ENCODE assay signal across 8 cellular contexts in the genomic region with DNA sequence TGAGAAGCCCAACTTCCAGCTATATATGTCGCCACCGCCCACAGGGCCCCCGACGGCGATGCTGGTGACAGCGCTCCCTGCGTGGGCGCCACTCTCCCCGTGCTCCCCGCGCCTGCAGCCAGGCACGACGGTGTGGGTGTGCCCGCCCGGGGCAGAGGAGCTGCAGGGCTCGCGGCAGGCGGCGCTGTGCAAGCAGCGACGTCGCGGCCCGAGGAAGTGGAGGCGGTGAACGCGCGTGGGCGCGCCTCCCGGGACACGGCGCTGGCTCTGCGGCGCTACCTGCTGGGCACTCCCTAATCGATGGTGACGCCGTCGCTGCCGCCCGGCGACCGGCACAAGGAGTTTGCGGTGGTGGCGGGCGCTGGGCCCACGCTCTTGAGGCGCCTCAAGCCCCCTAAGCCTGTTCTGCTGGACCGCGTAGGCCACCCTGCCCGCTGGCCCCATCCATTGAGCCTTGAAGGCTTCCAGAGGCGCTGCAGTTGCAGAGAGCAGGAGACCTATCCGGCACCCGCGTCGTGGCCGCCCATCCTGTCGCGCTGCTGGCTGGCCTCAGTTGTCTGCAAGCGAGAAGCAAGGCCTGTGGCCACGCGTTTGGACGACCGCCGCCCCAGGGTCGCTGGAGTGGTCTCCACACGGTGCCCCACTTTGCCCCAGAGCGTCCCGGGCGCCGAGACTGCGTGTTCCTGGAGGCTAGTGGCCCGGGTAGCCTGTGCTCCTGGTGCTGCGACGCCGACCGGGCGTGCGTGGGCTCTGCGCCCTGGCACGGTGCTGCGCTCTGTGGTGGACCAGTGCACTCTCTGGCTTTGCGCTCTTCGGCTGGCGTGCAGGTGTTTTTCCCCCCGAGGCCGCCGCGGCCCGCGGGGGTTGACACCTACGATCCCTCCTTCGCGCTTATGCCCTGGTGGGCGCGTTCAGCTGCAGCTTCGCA. TPM values are rescaled to one million over a fixed set of nuclear protein-coding genes. Genes with fewer than 3 reads are reported as not detected.
DNase-seq lines count a peak whose midpoint lies in the region; ATAC-seq and TF ChIP-seq lines count a peak whose summit lies in the region.

No MANE protein-coding gene starts in this region.

- H3K14ac ChIP-seq in H9 (ENCODE audit: insufficient read depth, low read length): no peak overlapping the region

- no peak overlapping the region for H4K8ac ChIP-seq in H9 (replicated peaks; ENCODE audit: insufficient read length, low read depth, low read length)

- H3K79me1 ChIP-seq in H9 (ENCODE audit: insufficient read depth, low read depth, low read length, poor library complexity, severe bottlenecking): no peaks in the 10 kb centered on the region

- H3K36me3 ChIP-seq in neural cell (ENCODE audit: insufficient read depth, low read length) (no peaks in the 10 kb centered on the region), stomach (no peaks in the 10 kb centered on the region)

- intact Hi-C loops in dendritic cell treated with granulocyte-macrophage colony-stimulating factor and Interleukin-4, amounts not matched to agents 40 ng/mL and 50 ng/mL, for 4 days (cut with micrococcal nuclease): loop anchor here (5.0 kb wide), 1 partner anchor 33 kb away; no protein-coding TSS in a partner anchor
- intact Hi-C loops in stomach (cut with DNase I; ENCODE audit: low total_unique reads): no loop called here

- peak; percentile 41 for DNase-seq in H9
- peak; percentile 90 to 95 for DNase-seq in activated CD4-positive, alpha-beta T cell treated with anti-CD3 and anti-CD28 coated beads for 4 hours
- DNase-seq in stomach: peak; percentile 60
- no peak for DNase-seq in NCI-H510A (lab: John Stamatoyannopoulos, UW)
- DNase-seq in T1000 (lab: John Stamatoyannopoulos, UW): no peak

- H3K4me1 ChIP-seq in H9 (ENCODE audit: insufficient read depth, low read length) (no peaks in the 10 kb centered on the region), stomach (peaks cover 0 to 13% (median 8%) of the 10 kb centered on the region in 4 donors)

- H3K79me2 ChIP-seq in H9 (ENCODE audit: insufficient read depth, low read length) (no peaks in the 10 kb centered on the region), neural cell (replicated peaks; ENCODE audit: insufficient read depth, low read length) (no peaks in the 10 kb centered on the region)

- peak overlapping the region; percentile 4 for H3K4me2 ChIP-seq in H9 (ENCODE audit: insufficient read depth, insufficient read length, low read length)
- no peak overlapping the region for H3K4me2 ChIP-seq in neural cell (ENCODE audit: low read length)

- peaks cover 2% of the 10 kb centered on the region for H4K20me1 ChIP-seq in H9 (ENCODE audit: control insufficient read depth, insufficient read depth, insufficient read length)
- no peaks in the 10 kb centered on the region for H4K20me1 ChIP-seq in neural cell (ENCODE audit: insufficient read depth)

- H2BK12ac ChIP-seq in H9 (ENCODE audit: insufficient read length, low read depth, low read length): no peak overlapping the region

- no peaks in the 10 kb centered on the region for H3K23me2 ChIP-seq in H9 (ENCODE audit: insufficient read length, low read depth, low read length, poor library complexity, severe bottlenecking)

- ATAC-seq in GM21576 (IDR thresholded peaks at IDR 0.05; ENCODE audit: unreplicated experiment): no peak

- H3K27ac Mint-ChIP-seq in H9: no peak overlapping the region
- H3K27ac Mint-ChIP-seq in dendritic cell treated with granulocyte-macrophage colony-stimulating factor and Interleukin-4, amounts not matched to agents 40 ng/mL and 50 ng/mL, for 4 days: no peak overlapping the region

- H2AFZ ChIP-seq in H9 (ENCODE audit: low read length): no peak overlapping the region
- H2AFZ ChIP-seq in neural cell (ENCODE audit: low read depth, low read length): no peak overlapping the region

- WGBS in H9 (ENCODE audit: extremely low coverage, insufficient read length, low lambda C conversion rate): no CpG with 5 or more reads among the region's 97 CpGs
- 10 to 14% (median 13%) methylated on average over 82 to 97 of the region's 97 CpGs for WGBS in stomach, 5 donors

- TF ChIP-seq EP300 in neural cell (conservative IDR thresholded peaks at IDR 0.05; ENCODE audit: poor library complexity, severe bottlenecking): no peak
- no peak for TF ChIP-seq EP300 in stomach (IDR thresholded peaks at IDR 0.05)

- H2BK5ac ChIP-seq in H9 (ENCODE audit: insufficient read length, low read length): no peak overlapping the region

- no peaks in the 10 kb centered on the region for H3K9me3 ChIP-seq in H9 (ENCODE audit: control insufficient read depth, low read depth, low read length)
- no peaks in the 10 kb centered on the region for H3K9me3 ChIP-seq in neural cell (ENCODE audit: low read length)
- H3K9me3 ChIP-seq in stomach: peaks cover 0 to 7% (median 6%) of the 10 kb centered on the region in 4 donors

- no peak for TF ChIP-seq RAD21 in neural cell (conservative IDR thresholded peaks at IDR 0.05)

- H3K27me3 ChIP-seq in H9 (ENCODE audit: insufficient read depth, low read length): peaks cover 14% of the 10 kb centered on the region
- peaks cover 32% of the 10 kb centered on the region for H3K27me3 ChIP-seq in neural cell (ENCODE audit: insufficient read depth, low read depth, low read length)
- H3K27me3 ChIP-seq in stomach: peaks cover 11 to 81% (median 35%) of the 10 kb centered on the region in 3 donors

- H4K91ac ChIP-seq in H9 (ENCODE audit: insufficient read length, low read depth, low read length): no peak overlapping the region

- 0 out of 4 replicates have a peak, but pooled peaks cover 0 to 3% of the 10 kb centered on the region in 2 experiments for H3K4me1 Mint-ChIP-seq in H9
- peaks cover 20% of the 10 kb centered on the region for H3K4me1 Mint-ChIP-seq in dendritic cell treated with granulocyte-macrophage colony-stimulating factor and Interleukin-4, amounts not matched to agents 40 ng/mL and 50 ng/mL, for 4 days (ENCODE audit: low read depth)

- no peak overlapping the region for H2AK5ac ChIP-seq in H9 (ENCODE audit: insufficient read length, low read length)

- H3K23ac ChIP-seq in H9 (ENCODE audit: insufficient read length, low read depth, low read length): no peak overlapping the region

- H3K27ac ChIP-seq in H9 (ENCODE audit: insufficient read length, low read depth, low read length): no peak overlapping the region
- H3K27ac ChIP-seq in neural cell (ENCODE audit: low read length): no peak overlapping the region
- H3K27ac ChIP-seq in stomach: no peak overlapping the region

- H3K18ac ChIP-seq in H9 (ENCODE audit: insufficient read length, low read depth, low read length): no peak overlapping the region

- peaks cover 0 to 2% of the 10 kb centered on the region in 2 experiments; a peak in 1 of 5 replicates for H3K9me3 Mint-ChIP-seq in H9
- H3K9me3 Mint-ChIP-seq in dendritic cell treated with granulocyte-macrophage colony-stimulating factor and Interleukin-4, amounts not matched to agents 40 ng/mL and 50 ng/mL, for 4 days: no peaks in the 10 kb centered on the region

- H2BK15ac ChIP-seq in H9 (ENCODE audit: low read depth, low read length): no peak overlapping the region

- no peak overlapping the region for H3K4ac ChIP-seq in H9 (ENCODE audit: low read depth, low read length)

- H3K27me3 Mint-ChIP-seq in H9 (ENCODE audit: low read depth): peaks cover 51% of the 10 kb centered on the region
- H3K27me3 Mint-ChIP-seq in dendritic cell treated with granulocyte-macrophage colony-stimulating factor and Interleukin-4, amounts not matched to agents 40 ng/mL and 50 ng/mL, for 4 days: peaks cover 52% of the 10 kb centered on the region

- TF ChIP-seq POLR2A in stomach (IDR thresholded peaks at IDR 0.05): no peak

- peak overlapping the region; percentile 15 to 38; a peak in 2 of 5 replicates for H3K4me3 Mint-ChIP-seq in H9
- peak overlapping the region; percentile 37 for H3K4me3 Mint-ChIP-seq in dendritic cell treated with granulocyte-macrophage colony-stimulating factor and Interleukin-4, amounts not matched to agents 40 ng/mL and 50 ng/mL, for 4 days

- no peaks in the 10 kb centered on the region for H3K9me2 ChIP-seq in neural cell (ENCODE audit: insufficient read depth, low read length)

- H3K56ac ChIP-seq in H9 (ENCODE audit: insufficient read length, low read depth, low read length): no peak overlapping the region

- H3F3A ChIP-seq in neural cell (ENCODE audit: insufficient read depth, low read length, poor library complexity, severe bottlenecking): no peaks in the 10 kb centered on the region

- H3K4me3 ChIP-seq in neural cell (ENCODE audit: low read length): peak overlapping the region; percentile 15
- H3K4me3 ChIP-seq in stomach: peak overlapping the region; percentile 9 to 42 (median 24)

- no peak overlapping the region for H3K9ac ChIP-seq in H9 (ENCODE audit: extremely low read depth, insufficient read length, low read length)
- no peak overlapping the region for H3K9ac ChIP-seq in neural cell (ENCODE audit: low read length)

- H3K36me3 Mint-ChIP-seq in H9 (ENCODE audit: insufficient read depth in 1 of 3, low read depth in 3 of 3): no peaks in the 10 kb centered on the region
- H3K36me3 Mint-ChIP-seq in dendritic cell treated with granulocyte-macrophage colony-stimulating factor and Interleukin-4, amounts not matched to agents 40 ng/mL and 50 ng/mL, for 4 days (ENCODE audit: low read depth): no peaks in the 10 kb centered on the region

- no peak overlapping the region for H2BK20ac ChIP-seq in H9 (ENCODE audit: low read depth, low read length, poor library complexity, severe bottlenecking)

- H4K5ac ChIP-seq in H9 (ENCODE audit: insufficient read length, low read depth, low read length): no peak overlapping the region

- TF ChIP-seq CTCF in H9 (conservative IDR thresholded peaks at IDR 0.05): peak; percentile 44; the same call in 2 of the 3 replicates
- TF ChIP-seq CTCF in neural cell (IDR thresholded peaks at IDR 0.05; ENCODE audit: poor library complexity, severe bottlenecking): peak; percentile 45
- TF ChIP-seq CTCF in stomach (IDR thresholded peaks at IDR 0.05): peak in 1 of 7 experiments; percentile 27

- H3T11ph ChIP-seq in H9 (ENCODE audit: low read length): no peak overlapping the region

- no peak overlapping the region for H2BK120ac ChIP-seq in H9 (ENCODE audit: low read depth, low read length, poor library complexity, severe bottlenecking)

RNA-seq across cellular contexts. Expression of gene LRFN3, which starts 23.1 kb away (rescaled TPM):
- total RNA-seq in H9 (2021) (18.4 and 20.5 TPM in 2 replicates), stomach (10 to 100 TPM in 2 of 5 donors, 1 to 10 TPM in 2, under 1 TPM in 1; 0.73 to 48.1 (median 4.0) TPM)
- polyA plus RNA-seq in neural cell (10.1 and 11.1 TPM in 2 replicates), stomach (1 to 10 TPM; 2.0 to 6.7 (median 2.6) TPM)
- polyA minus RNA-seq in neural cell: 21.1 and 24.8 TPM in 2 replicates

RNA-seq across cellular contexts. Expression of gene SDHAF1, which starts 35.7 kb away (rescaled TPM):
- 14.7 and 16.0 TPM in 2 replicates for total RNA-seq in H9 (2021)
- 65.3 and 71.6 TPM in 2 replicates for polyA plus RNA-seq in neural cell
- polyA minus RNA-seq in neural cell: 26.2 and 30.2 TPM in 2 replicates
- 10 to 100 TPM in 3 of 5 donors, 1 to 10 TPM in 1, not detected in 1; 8.0 to 38.1 (median 21.1) TPM for total RNA-seq in stomach
- 10 to 100 TPM; 19.2 to 31.2 (median 28.3) TPM for polyA plus RNA-seq in stomach

RNA-seq across cellular contexts. Expression of gene SYNE4, which starts 49.3 kb away (rescaled TPM):
- total RNA-seq in H9 (2021) (19.2 and 20.4 TPM in 2 replicates), stomach (10 to 100 TPM in 1 of 5 donors, 1 to 10 TPM in 3, not detected in 1; 1.3 to 11.2 (median 5.4) TPM)
- polyA plus RNA-seq in neural cell (0.16 and 0.19 TPM in 2 replicates), stomach (1 to 10 TPM; 3.5 to 5.8 (median 4.6) TPM)
- polyA minus RNA-seq in neural cell: 0.35 TPM in 1 of 2 replicates, not detected in the other

RNA-seq across cellular contexts. Expression of gene TYROBP, which starts 51.2 kb away (rescaled TPM):
- not detected in 2 replicates for total RNA-seq in H9 (2021)
- not detected in 2 replicates for polyA plus RNA-seq in neural cell
- polyA minus RNA-seq in neural cell: not detected in 2 replicates
- 10 to 100 TPM in 2 of 5 donors, 1 to 10 TPM in 1, not detected in 2; 9.4 to 72.3 (median 14.1) TPM for total RNA-seq in stomach
- polyA plus RNA-seq in stomach: 100 to 1,000 TPM in 1 of 3 donors, 10 to 100 TPM in 2; 38.4 to 106 (median 87.2) TPM

RNA-seq across cellular contexts. Expression of gene ALKBH6, which starts 54.7 kb away (rescaled TPM):
- total RNA-seq in H9 (2021) (28.0 and 32.5 TPM in 2 replicates), stomach (100 to 1,000 TPM in 2 of 5 donors, 10 to 100 TPM in 1, 1 to 10 TPM in 2; 8.8 to 187 (median 44.2) TPM)
- polyA plus RNA-seq in neural cell (45.6 and 63.2 TPM in 2 replicates), stomach (10 to 100 TPM in 2 of 3 donors, 1 to 10 TPM in 1; 9.8 to 25.8 (median 13.7) TPM)
- polyA minus RNA-seq in neural cell: 12.9 and 14.2 TPM in 2 replicates

Comparison
In these comparisons a context has a peak if more than half of its experiments do, and no peak if none do; other contexts are left out.
1. DNase-seq: peak in H9 (single experiment), activated CD4-positive, alpha-beta T cell treated with anti-CD3 and anti-CD28 coated beads for 4 hours (2 of 2) and stomach (single experiment); none in NCI-H510A (single experiment) and T1000 (single experiment).